1 cellular context compared by ENCODE assay signal in genomic region chr18:3037423-3037915, GRCh38.
TF ChIP-seq lines count a peak whose summit lies in the region.

No MANE protein-coding gene starts in this region.

TF ChIP-seq in GM23338, 12 proteins besides CTCF, POLR2A, EP300 and RAD21 (continued from another document):
- TF ChIP-seq ZNF462 (CRISPR knock-in tag; IDR thresholded peaks at IDR 0.05) (no peak), ZNF114 (CRISPR knock-in tag; IDR thresholded peaks at IDR 0.05) (no peak), NANOG (IDR thresholded peaks at IDR 0.05; ENCODE audit: borderline replicate concordance) (no peak), REST (IDR thresholded peaks at IDR 0.05; ENCODE audit: unreplicated experiment) (no peak), EZH2phosphoT487 (IDR thresholded peaks at IDR 0.05; ENCODE audit: unreplicated experiment) (no peak)
